ENCODE assay signal across 25 cellular contexts in genomic region chr1:51543877-51544276, GRCh38.
"Had no signal": no experiment of that assay in that cellular context is flagged by ENCODE, and none has a peak within 500 bp of the region (broad histone marks: within the 10 kb centered on the region; RNA-seq: fewer than 3 reads in every experiment).

No MANE protein-coding gene starts in this region.

- H3K9me3 ChIP-seq: left lung, testis, uterus had no signal

- H3K9ac ChIP-seq: neural progenitor cell had no signal

- H3K4me3 ChIP-seq: hepatocyte, left lung, lung, neural progenitor cell, testis, uterus had no signal

- H3K4me1 ChIP-seq: neural progenitor cell, testis, uterus had no signal

- FAIRE-seq: endometrium, frontal cortex had no signal

- H3K27me3 ChIP-seq: hepatocyte, left lung, neural progenitor cell, testis, uterus had no signal

- ATAC-seq: left lung; naive thymus-derived CD8-positive, alpha-beta T cell; T-helper 17 cell had no signal

- H3K4me2 ChIP-seq: hepatocyte, neural progenitor cell had no signal

- DNase-seq: activated CD4-positive, alpha-beta T cell treated with anti-CD3 and anti-CD28 coated beads, Interleukin-2, amount 50 U/mL, for 4 hours; activated CD4-positive, CD25-positive, alpha-beta regulatory T cell treated with anti-CD3 and anti-CD28 coated beads, Interleukin-2, amount 50 U/mL, for 72 hours; activated CD8-positive, alpha-beta memory T cell treated with anti-CD3 and anti-CD28 coated beads, Interleukin-2, amount 50 U/mL, for 48 hours; activated effector memory CD4-positive, alpha-beta T cell treated with anti-CD3 and anti-CD28 coated beads, Interleukin-2, amount 50 U/mL, for 16 hours; activated naive CD4-positive, alpha-beta T cell treated with anti-CD3 and anti-CD28 coated beads, Interleukin-2, amount 10 ng/mL, durations not matched to agents 7 days and 5 days; activated T-cell treated with anti-CD3 and anti-CD28 coated beads, Interleukin-2, amount 50 U/mL, for 48 hours; effector CD4-positive, alpha-beta T cell; glutamatergic neuron; immature natural killer cell; kidney glomerular epithelial cell; left lung; naive thymus-derived CD8-positive, alpha-beta T cell; retina; stimulated activated CD4-positive, alpha-beta T cell treated with anti-CD3 and anti-CD28 coated beads, Interleukin-2, amount 100 ng/mL, for 48 hours; stimulated activated CD8-positive, alpha-beta memory T cell treated with anti-CD3 and anti-CD28 coated beads, Interleukin-4, amount 100 ng/mL, for 48 hours; stimulated activated naive CD4-positive, alpha-beta T cell; T-helper 17 cell; testis; trophoblast cell; uterus had no signal

- H2AFZ ChIP-seq: hepatocyte, neural progenitor cell had no signal

- H3K27ac ChIP-seq: hepatocyte, left lung, neural progenitor cell, testis, uterus had no signal

- H3K36me3 ChIP-seq: left lung, neural progenitor cell, uterus had no signal
